32 cellular contexts compared by ENCODE assay signal in genomic region chr2:31406593-31407385, GRCh38. TPM values are rescaled to one million over a fixed set of nuclear protein-coding genes. Genes with fewer than 3 reads are reported as not detected.
"Had no signal": no experiment of that assay in that cellular context is flagged by ENCODE, and none has a peak within 500 bp of the region (broad histone marks: within the 10 kb centered on the region; RNA-seq: fewer than 3 reads in every experiment).

No MANE protein-coding gene starts in this region.

- H3K4me2 ChIP-seq: hepatocyte, neural progenitor cell had no signal

- DNase-seq: heart right ventricle; islet precursor cell; kidney glomerular epithelial cell; left cardiac atrium; left lung; mesendoderm; naive B cell; natural killer cell; nephron progenitor cell; occipital lobe; psoas muscle; spleen; stimulated activated CD4-positive, alpha-beta T cell treated with anti-CD3 and anti-CD28 coated beads, Interleukin-4, amount 100 ng/mL, for 24 hours; stimulated activated naive CD4-positive, alpha-beta T cell; tibial artery; trophoblast cell; upper lobe of right lung; uterus had no signal

- H3K27me3 ChIP-seq: hepatocyte, left lung, neural progenitor cell, right atrium auricular region, spleen, suprapubic skin, tibial artery, upper lobe of right lung, uterus had no signal

- H3K36me3 ChIP-seq: heart right ventricle, neural progenitor cell, neutrophil, right atrium auricular region, spleen, suprapubic skin, thoracic aorta, tibial artery, upper lobe of right lung, uterus had no signal

- ATAC-seq: heart right ventricle; left cardiac atrium; left lung; natural killer cell; psoas muscle; sciatic nerve; stimulated activated effector memory CD8-positive, alpha-beta T cell treated with anti-CD3 and anti-CD28 coated beads, Interleukin-12 subunit alpha, Interleukin-12 subunit beta, amount 100 ng/mL, for 72 hours; upper lobe of right lung had no signal

- H3K27ac ChIP-seq: heart right ventricle, hepatocyte, left lung, neural progenitor cell, neutrophil, parathyroid adenoma, psoas muscle, right atrium auricular region, skin epidermis, spleen, suprapubic skin, thoracic aorta, tibial artery, upper lobe of right lung, uterus had no signal

- H3K9me3 ChIP-seq: heart right ventricle, left lung, neutrophil, psoas muscle, right atrium auricular region, spleen, suprapubic skin, thoracic aorta, tibial artery, upper lobe of right lung, uterus had no signal

- H3K4me1 ChIP-seq: heart right ventricle, left lung, parathyroid adenoma, psoas muscle, right atrium auricular region, spleen, suprapubic skin, tibial artery, upper lobe of right lung, uterus had no signal

- H3K4me3 ChIP-seq: heart right ventricle, hepatocyte, left lung, lung, neural progenitor cell, psoas muscle, right atrium auricular region, skin epidermis, spleen, suprapubic skin, thoracic aorta, tibial artery, upper lobe of right lung, uterus had no signal

RNA-seq across cellular contexts. Expression of gene XDH, which starts 7.8 kb away (rescaled TPM):
- total RNA-seq: mononuclear cell, natural killer cell, occipital lobe, posterior vena cava, right atrium auricular region, spleen, subcutaneous adipose tissue, thoracic aorta had no signal
